ENCODE assay signal across 7 cellular contexts in the genomic region with DNA sequence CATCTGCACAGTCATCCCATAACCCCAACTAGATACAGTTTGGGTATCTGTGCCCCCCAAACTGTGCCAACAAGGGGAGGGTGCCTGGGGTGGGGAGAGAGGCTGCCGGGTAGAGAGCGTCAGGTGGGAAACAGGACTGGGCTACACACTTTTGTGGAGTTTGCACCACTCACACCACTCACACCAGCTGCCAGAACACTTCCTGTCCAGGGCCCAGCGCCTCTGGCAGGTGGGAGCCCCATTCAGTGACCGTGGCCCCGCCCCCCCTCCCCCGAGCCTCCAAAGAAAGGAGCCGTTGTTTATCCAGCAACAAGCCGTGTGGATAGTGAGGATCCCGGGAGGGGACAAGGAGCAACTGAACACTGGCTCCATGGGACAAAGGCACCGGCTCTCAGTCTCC. TPM values are rescaled to one million over a fixed set of nuclear protein-coding genes. Genes with fewer than 3 reads are reported as not detected.
DNase-seq lines count a peak whose midpoint lies in the region; ATAC-seq and TF ChIP-seq lines count a peak whose summit lies in the region.
"Not testable (repeated sequence)": the region's sequence is repeated elsewhere in the genome, so short reads cannot be mapped to it uniquely, and the experiment has no call there.
"Had no signal": no experiment of that assay in that cellular context is flagged by ENCODE, and none has a peak within 500 bp of the region (broad histone marks: within the 10 kb centered on the region; RNA-seq: fewer than 3 reads in every experiment).

No MANE protein-coding gene starts in this region.

- H3K36me3 ChIP-seq in mucosa of descending colon (ENCODE audit: low read depth), result not testable (repeated sequence)

- peak; percentile 18 for ATAC-seq in Right ventricle myocardium inferior
- ATAC-seq in mucosa of descending colon, result peak; percentile 39

- H3K27ac Mint-ChIP-seq in immature natural killer cell, result peak overlapping the region in 2 of 6 donors; percentile 65 to 80

- H3K4me3 Mint-ChIP-seq in immature natural killer cell, result not testable (repeated sequence)

- H3K27me3 Mint-ChIP-seq in immature natural killer cell (ENCODE audit: low read depth in 3 of 3), result not testable (repeated sequence)

- H3K9me3 ChIP-seq in mucosa of descending colon, result not testable (repeated sequence)

- DNase-seq in DMS53 (lab: John Stamatoyannopoulos, UW) (peak; percentile 56), NCI-H510A (lab: John Stamatoyannopoulos, UW) (peak; percentile 8), SW480 (ENCODE audit: low spot score) (peak; percentile 21), immature natural killer cell (peak in 2 of 3 donors; percentile 24 to 35)
- not testable (repeated sequence) for DNase-seq in Right ventricle myocardium inferior (ENCODE audit: missing footprints); mucosa of descending colon

- intact Hi-C loops in Right ventricle myocardium inferior (cut with DNase I); mucosa of descending colon (cut with DNase I, micrococcal nuclease): not testable (repeated sequence)

- not testable (repeated sequence) for H3K4me3 ChIP-seq in mucosa of descending colon

- not testable (repeated sequence) for H3K36me3 Mint-ChIP-seq in immature natural killer cell

- H3K9me3 Mint-ChIP-seq in immature natural killer cell, result not testable (repeated sequence)

- H3K4me1 ChIP-seq in mucosa of descending colon (ENCODE audit: low read depth), result not testable (repeated sequence)

- TF ChIP-seq CTCF in mucosa of descending colon (IDR thresholded peaks at IDR 0.05), result not testable (repeated sequence)

- not testable (repeated sequence) for H3K4me1 Mint-ChIP-seq in immature natural killer cell

RNA-seq across cellular contexts. Expression of gene SIK1, which starts 44.0 kb away (rescaled TPM):
- total RNA-seq in Right ventricle myocardium inferior, result 4.6 TPM
- polyA plus RNA-seq in immature natural killer cell, result 1 to 10 TPM in 1 of 3 donors, under 1 TPM in 1, not detected in 1; 0.08 to 1.2 TPM
- total RNA-seq in mucosa of descending colon, result 10 to 100 TPM in 1 of 3 donors, 1 to 10 TPM in 2; 5.5 to 40.5 (median 7.9) TPM
- polyA plus RNA-seq: CD4-positive, alpha-beta memory T cell had no signal
